In the genomic region with DNA sequence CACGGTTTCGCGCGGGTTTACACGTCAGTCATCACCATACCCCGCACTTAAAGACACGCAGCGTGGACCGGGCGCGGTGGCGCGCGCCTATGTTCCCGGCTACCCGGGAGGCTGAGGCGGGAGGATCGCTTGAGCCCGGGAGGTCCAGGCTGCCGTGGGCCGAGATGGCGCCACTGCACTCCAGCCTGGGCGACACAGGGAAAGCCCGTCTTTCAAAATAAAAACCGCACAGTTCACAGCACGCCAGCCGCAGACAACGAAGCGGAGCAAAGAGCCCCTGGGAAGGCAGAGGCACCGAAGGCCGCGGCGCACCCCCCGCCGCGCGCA, we compare ENCODE assay signal across 8 cellular contexts. TPM values are rescaled to one million over a fixed set of nuclear protein-coding genes. Genes with fewer than 3 reads are reported as not detected.
A peak's percentile ranks its signal among the peaks of the same experiment; 100 is the strongest.
DNase-seq lines count a peak whose midpoint lies in the region; ATAC-seq and TF ChIP-seq lines count a peak whose summit lies in the region.

No MANE protein-coding gene starts in this region.

- H4K20me1 ChIP-seq in smooth muscle cell (ENCODE audit: low read depth): peaks cover 7% of the 10 kb centered on the region

- POLR2A ChIA-PET in activated CD4-positive, alpha-beta memory T cell treated with anti-CD3 and anti-CD28 coated beads, Interleukin-2, amount 10 ng/mL, durations not matched to agents 7 days and 5 days (lab: Charles Lee): interaction anchor here (0.7 to 6.0 kb wide), 28 partner anchors 8 to 1121 kb away, joined by 3 to 141 read pairs (median 5); a partner anchor contains a TSS

- H3K4me2 ChIP-seq in smooth muscle cell: peak overlapping the region; percentile 98

- H3K9me3 Mint-ChIP-seq in activated CD4-positive, alpha-beta memory T cell treated with anti-CD3 and anti-CD28 coated beads, Interleukin-2, amount 10 ng/mL, durations not matched to agents 7 days and 5 days: no peaks in the 10 kb centered on the region

- H3K27ac ChIP-seq in smooth muscle cell (ENCODE audit: low read depth): peak overlapping the region; percentile 90

- intact Hi-C loops in left ventricle myocardium superior (cut with micrococcal nuclease): no loop called here

- H3F3A ChIP-seq in smooth muscle cell (ENCODE audit: low read depth): peaks cover 3% of the 10 kb centered on the region

- no peaks in the 10 kb centered on the region for H3K27me3 ChIP-seq in smooth muscle cell (ENCODE audit: low read depth)

- no peaks in the 10 kb centered on the region for H3K9me3 ChIP-seq in smooth muscle cell (replicated peaks; ENCODE audit: low read depth)

- peak overlapping the region; percentile 60 for H3K27ac Mint-ChIP-seq in activated CD4-positive, alpha-beta memory T cell treated with anti-CD3 and anti-CD28 coated beads, Interleukin-2, amount 10 ng/mL, durations not matched to agents 7 days and 5 days

- 1% methylated on average over 37 of the region's 37 CpGs for whole genome bisulfite sequencing in smooth muscle cell (ENCODE audit: low lambda C conversion rate)

- H2AFZ ChIP-seq in smooth muscle cell (ENCODE audit: low read depth): peak overlapping the region; percentile 56

- H3K27me3 Mint-ChIP-seq in activated CD4-positive, alpha-beta memory T cell treated with anti-CD3 and anti-CD28 coated beads, Interleukin-2, amount 10 ng/mL, durations not matched to agents 7 days and 5 days: no peaks in the 10 kb centered on the region

- CTCF ChIA-PET in activated CD4-positive, alpha-beta memory T cell treated with anti-CD3 and anti-CD28 coated beads, Interleukin-2, amount 10 ng/mL, durations not matched to agents 7 days and 5 days (lab: Charles Lee): interaction anchor here (0.8 to 5.5 kb wide), 11 partner anchors 8 to 537 kb away, joined by 3 to 54 read pairs (median 4); a partner anchor contains a TSS

- H3K79me2 ChIP-seq in smooth muscle cell (ENCODE audit: low read depth): peaks cover 29% of the 10 kb centered on the region

- ATAC-seq in GM18511 (IDR thresholded peaks at IDR 0.05; ENCODE audit: unreplicated experiment): peak; percentile 14
- peak; percentile 11 for ATAC-seq in HG02943 (IDR thresholded peaks at IDR 0.05; ENCODE audit: low read depth, unreplicated experiment)
- peak; percentile 4 for ATAC-seq in left ventricle myocardium superior

- DNase-seq in activated CD4-positive, alpha-beta memory T cell treated with anti-CD3 and anti-CD28 coated beads, Interleukin-2, amount 10 ng/mL, durations not matched to agents 7 days and 5 days: no peak
- peak; percentile 42 for DNase-seq in left ventricle myocardium superior
- DNase-seq in smooth muscle cell (lab: John Stamatoyannopoulos, UW; ENCODE audit: unreplicated experiment): no peak
- no peak for DNase-seq in GM20000 (ENCODE audit: low spot score)
- no peak for DNase-seq in DMS53 treated with DMSO at 0.1 percent for 48 hours (lab: John Stamatoyannopoulos, UW; ENCODE audit: unreplicated experiment)
- DNase-seq in GF-D8 (lab: John Stamatoyannopoulos, UW): no peak

- peaks cover 24% of the 10 kb centered on the region for H3K36me3 Mint-ChIP-seq in activated CD4-positive, alpha-beta memory T cell treated with anti-CD3 and anti-CD28 coated beads, Interleukin-2, amount 10 ng/mL, durations not matched to agents 7 days and 5 days (ENCODE audit: low read depth)

- peak overlapping the region; percentile 82 for H3K4me3 Mint-ChIP-seq in activated CD4-positive, alpha-beta memory T cell treated with anti-CD3 and anti-CD28 coated beads, Interleukin-2, amount 10 ng/mL, durations not matched to agents 7 days and 5 days

- peak overlapping the region; percentile 84 for H3K4me3 ChIP-seq in smooth muscle cell

- peaks cover 42% of the 10 kb centered on the region for H3K4me1 Mint-ChIP-seq in activated CD4-positive, alpha-beta memory T cell treated with anti-CD3 and anti-CD28 coated beads, Interleukin-2, amount 10 ng/mL, durations not matched to agents 7 days and 5 days

- peak overlapping the region; percentile 93 for H3K9ac ChIP-seq in smooth muscle cell (ENCODE audit: low read depth)

- H3K36me3 ChIP-seq in smooth muscle cell (ENCODE audit: low read depth): no peaks in the 10 kb centered on the region

- H3K4me1 ChIP-seq in smooth muscle cell (ENCODE audit: low read depth): peaks cover 6% of the 10 kb centered on the region

- TF ChIP-seq CTCF in smooth muscle cell (IDR thresholded peaks at IDR 0.05; ENCODE audit: borderline replicate concordance, insufficient read depth, poor library complexity, severe bottlenecking): no peak
- TF ChIP-seq CTCF in GM20000 (IDR thresholded peaks at IDR 0.05; ENCODE audit: extremely low read depth, missing control alignments): no peak

RNA-seq across cellular contexts. Expression of a gene that starts 0.3 kb away (rescaled TPM):
- total RNA-seq in activated CD4-positive, alpha-beta memory T cell treated with anti-CD3 and anti-CD28 coated beads, Interleukin-2, amount 10 ng/mL, durations not matched to agents 7 days and 5 days: 10 to 100 TPM; 54.8 to 57.7 TPM
- total RNA-seq in left ventricle myocardium superior (10.5 TPM), smooth muscle cell (22.2 TPM in 2 replicates)
- polyA plus RNA-seq in smooth muscle cell: 58.9 and 65.8 TPM in 2 replicates

RNA-seq across cellular contexts. Expression of a gene that starts 15.6 kb away (rescaled TPM):
- total RNA-seq in activated CD4-positive, alpha-beta memory T cell treated with anti-CD3 and anti-CD28 coated beads, Interleukin-2, amount 10 ng/mL, durations not matched to agents 7 days and 5 days: 10 to 100 TPM; 26.4 to 27.4 TPM
- total RNA-seq in left ventricle myocardium superior: 16.0 TPM
- 6.7 and 35.0 TPM in 2 replicates for total RNA-seq in smooth muscle cell
- polyA plus RNA-seq in smooth muscle cell: 10.6 and 15.2 TPM in 2 replicates

RNA-seq across cellular contexts. Expression of a gene that starts 48.1 kb away (rescaled TPM):
- total RNA-seq in activated CD4-positive, alpha-beta memory T cell treated with anti-CD3 and anti-CD28 coated beads, Interleukin-2, amount 10 ng/mL, durations not matched to agents 7 days and 5 days: 10 to 100 TPM; 24.6 to 25.0 TPM
- 19.2 TPM for total RNA-seq in left ventricle myocardium superior
- 3.7 and 7.0 TPM in 2 replicates for total RNA-seq in smooth muscle cell
- polyA plus RNA-seq in smooth muscle cell: 18.7 and 20.7 TPM in 2 replicates

RNA-seq across cellular contexts. Expression of a gene that starts 48.8 kb away (rescaled TPM):
- total RNA-seq in activated CD4-positive, alpha-beta memory T cell treated with anti-CD3 and anti-CD28 coated beads, Interleukin-2, amount 10 ng/mL, durations not matched to agents 7 days and 5 days: 10 to 100 TPM; 84.1 to 87.1 TPM
- total RNA-seq in left ventricle myocardium superior: 42.3 TPM
- total RNA-seq in smooth muscle cell: 60.4 and 70.3 TPM in 2 replicates
- polyA plus RNA-seq in smooth muscle cell: 91.3 and 96.4 TPM in 2 replicates

RNA-seq across cellular contexts. Expression of a gene that starts 49.3 kb away (rescaled TPM):
- total RNA-seq in activated CD4-positive, alpha-beta memory T cell treated with anti-CD3 and anti-CD28 coated beads, Interleukin-2, amount 10 ng/mL, durations not matched to agents 7 days and 5 days: 10 to 100 TPM; 31.9 to 34.3 TPM
- total RNA-seq in left ventricle myocardium superior: 84.5 TPM
- total RNA-seq in smooth muscle cell: 20.8 and 23.1 TPM in 2 replicates
- polyA plus RNA-seq in smooth muscle cell: 38.8 and 47.2 TPM in 2 replicates
